ENCODE assay signal across 8 cellular contexts in the genomic region with DNA sequence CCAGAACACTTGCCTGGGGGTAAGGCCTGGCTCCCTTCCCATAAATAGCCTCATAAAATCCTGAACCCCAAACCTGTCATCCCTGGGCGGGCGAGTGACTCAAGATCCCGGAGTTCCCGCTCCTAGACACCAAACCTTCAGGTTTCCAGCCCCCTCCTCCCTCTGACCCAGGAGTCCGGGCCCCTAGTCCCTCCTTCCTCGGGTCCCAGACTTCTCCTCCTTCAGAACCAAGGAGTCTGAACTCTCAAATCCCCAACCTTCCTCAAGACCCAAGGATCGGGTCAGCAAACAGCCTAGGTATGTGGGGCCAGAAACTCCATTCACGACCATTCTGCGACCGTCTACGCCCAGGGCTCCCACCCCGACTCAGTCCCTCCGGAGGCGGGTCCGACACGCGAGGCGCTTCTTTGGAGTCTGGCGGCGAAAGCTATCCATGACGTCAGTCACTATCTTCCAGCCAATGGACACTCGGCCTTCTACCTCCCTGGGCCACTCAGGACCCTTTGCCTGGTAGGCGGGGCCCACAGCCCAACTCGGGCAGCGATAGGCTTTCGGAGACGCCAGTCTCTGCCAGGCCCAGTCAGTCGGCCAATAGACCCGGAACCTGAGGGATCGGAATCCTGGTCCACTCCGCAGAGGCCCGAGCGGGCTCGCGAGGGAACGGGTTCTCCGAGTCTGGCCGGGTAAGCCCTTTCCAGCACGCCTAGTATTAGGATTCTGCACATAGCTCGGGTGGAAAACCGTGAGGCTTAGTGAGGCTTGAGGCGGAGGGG. TPM values are rescaled to one million over a fixed set of nuclear protein-coding genes. Genes with fewer than 3 reads are reported as not detected.
DNase-seq lines count a peak whose midpoint lies in the region; ATAC-seq and TF ChIP-seq lines count a peak whose summit lies in the region.

No MANE protein-coding gene starts in this region.

- peak overlapping the region; percentile 54 to 68 for H3K4me3 ChIP-seq in ascending aorta
- H3K4me3 ChIP-seq in right atrium auricular region: peak overlapping the region; percentile 48 to 55
- peak overlapping the region; percentile 36 to 38 for H3K4me3 ChIP-seq in prostate gland
- H3K4me3 ChIP-seq in urinary bladder (ENCODE audit: low read depth, low read length): peak overlapping the region; percentile 31

- H3K36me3 ChIP-seq in ascending aorta: no peaks in the 10 kb centered on the region
- no peaks in the 10 kb centered on the region for H3K36me3 ChIP-seq in right atrium auricular region
- no peaks in the 10 kb centered on the region for H3K36me3 ChIP-seq in prostate gland
- no peaks in the 10 kb centered on the region for H3K36me3 ChIP-seq in urinary bladder (ENCODE audit: insufficient read depth)

- ATAC-seq in HG02885 (IDR thresholded peaks at IDR 0.05; ENCODE audit: poor library complexity, unreplicated experiment): peak; percentile 97

- no peak for TF ChIP-seq CTCF in ascending aorta (IDR thresholded peaks at IDR 0.05)
- no peak for TF ChIP-seq CTCF in right atrium auricular region (IDR thresholded peaks at IDR 0.05)
- peak in 1 of 4 experiments; percentile 13 for TF ChIP-seq CTCF in prostate gland (IDR thresholded peaks at IDR 0.05)

- H3K27me3 ChIP-seq in ascending aorta: no peaks in the 10 kb centered on the region
- H3K27me3 ChIP-seq in right atrium auricular region: no peaks in the 10 kb centered on the region
- no peaks in the 10 kb centered on the region for H3K27me3 ChIP-seq in prostate gland (replicated peaks; ENCODE audit: insufficient read depth)

- H3K4me1 ChIP-seq in ascending aorta (peaks cover 7 to 14% of the 10 kb centered on the region in 2 donors), right atrium auricular region (peaks cover 0 to 22% of the 10 kb centered on the region in 2 donors), prostate gland (replicated peaks) (no peaks in the 10 kb centered on the region), urinary bladder (ENCODE audit: insufficient read depth) (no peaks in the 10 kb centered on the region)

- intact Hi-C loops in ascending aorta (cut with DNase I) (loop anchor here (1.0 to 5.0 kb wide), 4 partner anchors 72 to 319 kb away; partner anchors contain the start of genes MEGF8 and ZNF574), prostate gland (cut with DNase I) (loop anchor here (5.0 to 10.0 kb wide), 2 partner anchors 69 to 182 kb away; partner anchors contain the start of genes DEDD2 and MEGF8)

- 1% methylated on average over 42 of the region's 42 CpGs for WGBS in prostate gland
- WGBS in urinary bladder: under 1% methylated on average over 42 of the region's 42 CpGs

- peak overlapping the region; percentile 70 to 76 for H3K27ac ChIP-seq in ascending aorta
- H3K27ac ChIP-seq in right atrium auricular region: peak overlapping the region; percentile 86 to 90
- H3K27ac ChIP-seq in prostate gland: peak overlapping the region; percentile 85 to 88
- no peak overlapping the region for H3K27ac ChIP-seq in urinary bladder (ENCODE audit: low read depth)

- H3K9me3 ChIP-seq in ascending aorta (no peaks in the 10 kb centered on the region), right atrium auricular region (no peaks in the 10 kb centered on the region), prostate gland (no peaks in the 10 kb centered on the region)

- peak; percentile 87 for TF ChIP-seq POLR2A in GM15510 (IDR thresholded peaks at IDR 0.05; ENCODE audit: borderline replicate concordance, extremely low read depth, insufficient read length)
- TF ChIP-seq POLR2A in prostate gland (IDR thresholded peaks at IDR 0.05): peak; percentile 94

- DNase-seq in NCI-H187 (lab: John Stamatoyannopoulos, UW): peak; percentile 97 to 99
- peak; percentile 71 to 97 (median 89) for DNase-seq in T-helper 2 cell
- DNase-seq in ascending aorta (ENCODE audit: low spot score in 2 of 2): peak; percentile 98 to 99
- peak; percentile 99 for DNase-seq in right atrium auricular region (ENCODE audit: low spot score)
- DNase-seq in prostate gland (ENCODE audit: low spot score): peak; percentile 99

RNA-seq across cellular contexts. Expression of gene CNFN, which starts 6.6 kb away (rescaled TPM):
- not detected for total RNA-seq in ascending aorta
- total RNA-seq in right atrium auricular region: 1 to 10 TPM in 1 of 2 donors, not detected in 1; 1.1 TPM
- total RNA-seq in prostate gland: 1 to 10 TPM; 3.4 to 9.4 TPM
- not detected for total RNA-seq in urinary bladder
- polyA plus RNA-seq in urinary bladder: 2.4 TPM

RNA-seq across cellular contexts. Expression of gene LIPE, which starts 30.5 kb away (rescaled TPM):
- total RNA-seq in ascending aorta (102 TPM), right atrium auricular region (10 to 100 TPM; 11.6 to 36.5 TPM), prostate gland (10 to 100 TPM; 10.2 to 24.8 TPM), urinary bladder (5.7 TPM)
- 30.2 TPM for polyA plus RNA-seq in urinary bladder

RNA-seq across cellular contexts. Expression of gene CXCL17, which starts 46.0 kb away (rescaled TPM):
- total RNA-seq in ascending aorta: not detected
- total RNA-seq in right atrium auricular region: not detected
- 1 to 10 TPM; 2.4 to 4.8 TPM for total RNA-seq in prostate gland
- total RNA-seq in urinary bladder: 1.7 TPM
- 10.8 TPM for polyA plus RNA-seq in urinary bladder
